Comparison of ENCODE assay signal across 8 cellular contexts in genomic region chr6:37704923-37705238, GRCh38. TPM values are rescaled to one million over a fixed set of nuclear protein-coding genes. Genes with fewer than 3 reads are reported as not detected.
A peak's percentile ranks its signal among the peaks of the same experiment; 100 is the strongest.
DNase-seq lines count a peak whose midpoint lies in the region; ATAC-seq and TF ChIP-seq lines count a peak whose summit lies in the region.

No MANE protein-coding gene starts in this region.

- peak overlapping the region; percentile 71 to 82 (median 79) for H3K4me3 Mint-ChIP-seq in T-cell

- ATAC-seq in GM19395 (IDR thresholded peaks at IDR 0.05; ENCODE audit: unreplicated experiment) (peak; percentile 33), T-cell (replicated peaks in 1 of 4) (peak in 2 of 4 experiments; percentile 13 to 17), GM21367 (IDR thresholded peaks at IDR 0.05; ENCODE audit: unreplicated experiment) (no peak)

- peaks cover 13 to 19% (median 15%) of the 10 kb centered on the region in 3 donors for H3K4me1 Mint-ChIP-seq in T-cell

- CTCF ChIA-PET in T-cell (lab: Charles Lee), result interaction anchor here (0.6 to 1.4 kb wide), 13 partner anchors 13 to 789 kb away, joined by 3 to 15 read pairs (median 4); no protein-coding TSS in a partner anchor

- H3K27ac Mint-ChIP-seq in T-cell, result peak overlapping the region; percentile 36 to 89

- no peak for DNase-seq in T-cell
- no peak for DNase-seq in fibroblast of the aortic adventitia (ENCODE audit: low read depth)
- DNase-seq in skeletal muscle cell (ENCODE audit: low read depth), result no peak
- DNase-seq in stimulated activated naive CD4-positive, alpha-beta T cell treated with Interleukin-2 at 50 U/mL for 16 hours (lab: John Stamatoyannopoulos, UW), result no peak
- DNase-seq in cerebellar cortex (ENCODE audit: low spot score), result no peak
- no peak for DNase-seq in stimulated activated CD4-positive, alpha-beta T cell treated with anti-CD3 and anti-CD28 coated beads, Interleukin-15, amount 100 ng/mL, for 24 hours

- H3K9me3 Mint-ChIP-seq in T-cell, result no peaks in the 10 kb centered on the region

- POLR2A ChIA-PET in T-cell (lab: Charles Lee), result interaction anchor here (0.6 to 0.7 kb wide), 4 partner anchors 73 to 432 kb away, joined by 4 to 6 read pairs (median 6); no protein-coding TSS in a partner anchor

- peaks cover 0 to 2% of the 10 kb centered on the region in 2 donors for H3K27me3 Mint-ChIP-seq in T-cell

- no peak for TF ChIP-seq CTCF in fibroblast of the aortic adventitia (IDR thresholded peaks at IDR 0.05; ENCODE audit: insufficient read depth, low read length)

- H3K4me3 ChIP-seq in fibroblast of the aortic adventitia (ENCODE audit: low read depth, low read length) (peak overlapping the region; percentile 49), skeletal muscle cell (ENCODE audit: low read depth, low read length) (peak overlapping the region; percentile 44)

- H3K36me3 Mint-ChIP-seq in T-cell, result no peaks in the 10 kb centered on the region

RNA-seq across cellular contexts. Expression of gene MDGA1, which starts 7.2 kb away (rescaled TPM):
- total RNA-seq in T-cell (10 to 100 TPM in 3 of 5 donors, 1 to 10 TPM in 1, under 1 TPM in 1; 0.37 to 35.3 (median 13.0) TPM), fibroblast of the aortic adventitia (ENCODE audit: low replicate concordance) (5.1 and 11.4 TPM in 2 replicates)
